ENCODE assay signal across 23 cellular contexts in genomic region chr7:139913006-139913405, GRCh38.
"Had no signal": no experiment of that assay in that cellular context is flagged by ENCODE, and none has a peak within 500 bp of the region (broad histone marks: within the 10 kb centered on the region; RNA-seq: fewer than 3 reads in every experiment).

No MANE protein-coding gene starts in this region.

- H3K4me1 ChIP-seq: neural progenitor cell had no signal

- H3K79me2 ChIP-seq: hepatocyte had no signal

- H2AFZ ChIP-seq: hepatocyte, neural progenitor cell had no signal

- H3K27ac ChIP-seq: gastroesophageal sphincter, hepatocyte, neural progenitor cell, tibial nerve had no signal

- DNase-seq: activated CD4-positive, alpha-beta T cell treated with anti-CD3 and anti-CD28 coated beads for 36 hours; activated CD4-positive, CD25-positive, alpha-beta regulatory T cell; activated CD8-positive, alpha-beta memory T cell treated with anti-CD3 and anti-CD28 coated beads, Interleukin-2, amount 50 U/mL, for 48 hours; activated gamma-delta T cell; activated naive CD4-positive, alpha-beta T cell treated with anti-CD3 and anti-CD28 coated beads, Interleukin-2, amount 50 U/mL, for 16 hours; activated naive CD8-positive, alpha-beta T cell treated with anti-CD3 and anti-CD28 coated beads, Interleukin-2, amount 50 U/mL, for 24 hours; activated T-cell treated with anti-CD3 and anti-CD28 coated beads, Interleukin-2, amount 50 U/mL, for 24 hours; amygdala; caudate nucleus; cortex of kidney; effector memory CD8-positive, alpha-beta T cell; islet precursor cell; left ventricle myocardium superior; midbrain; naive thymus-derived CD4-positive, alpha-beta T cell; right cardiac atrium; stimulated activated CD4-positive, alpha-beta T cell treated with anti-CD3 and anti-CD28 coated beads, Interleukin-15, amount 100 ng/mL, for 24 hours; stimulated activated CD4-positive, alpha-beta T cell treated with anti-CD3 and anti-CD28 coated beads, Interleukin-2, amount 100 ng/mL, for 24 hours; stimulated activated naive CD4-positive, alpha-beta T cell treated with Interleukin-2 at 50 U/mL for 16 hours had no signal

- H3K4me2 ChIP-seq: hepatocyte, neural progenitor cell had no signal

- H3K9ac ChIP-seq: neural progenitor cell had no signal

- ATAC-seq: activated CD4-positive, alpha-beta T cell treated with anti-CD3 and anti-CD28 coated beads for 36 hours; activated naive CD8-positive, alpha-beta T cell treated with anti-CD3 and anti-CD28 coated beads, Interleukin-2, amount 50 U/mL, for 24 hours; effector memory CD8-positive, alpha-beta T cell; gastroesophageal sphincter; left ventricle myocardium superior; naive thymus-derived CD4-positive, alpha-beta T cell; right cardiac atrium had no signal

- H3K4me3 ChIP-seq: gastroesophageal sphincter, hepatocyte, neural progenitor cell, tibial nerve had no signal

- H3K9me3 ChIP-seq: gastroesophageal sphincter, tibial nerve had no signal

- H3K27me3 ChIP-seq: gastroesophageal sphincter, hepatocyte, neural progenitor cell, tibial nerve had no signal

- H3K36me3 ChIP-seq: gastroesophageal sphincter, neural progenitor cell, tibial nerve had no signal
